ENCODE assay signal across 8 cellular contexts in genomic region chr21:15063081-15063820, GRCh38. TPM values are rescaled to one million over a fixed set of nuclear protein-coding genes. Genes with fewer than 3 reads are reported as not detected.
DNase-seq lines count a peak whose midpoint lies in the region; ATAC-seq and TF ChIP-seq lines count a peak whose summit lies in the region.

No MANE protein-coding gene starts in this region.

- H3K27me3 ChIP-seq in adrenal gland, result no peaks in the 10 kb centered on the region

- no peak for TF ChIP-seq CTCF in adrenal gland (IDR thresholded peaks at IDR 0.05)

- peak overlapping the region in 4 of 5 donors; percentile 70 to 99 (median 98) for H3K27ac ChIP-seq in adrenal gland

- WGBS in adrenal gland, 4 donors, result 6 to 22% (median 13%) methylated on average over 11 of the region's 11 CpGs

- H3K4me1 ChIP-seq in ES-I3 (ENCODE audit: insufficient read depth, low read length), result peaks cover 27% of the 10 kb centered on the region
- peaks cover 33 to 56% of the 10 kb centered on the region in 2 donors for H3K4me1 ChIP-seq in adrenal gland (replicated peaks in 1 of 2)

- H3K9me3 ChIP-seq in ES-I3 (ENCODE audit: control insufficient read depth, insufficient read depth, low read length), result no peaks in the 10 kb centered on the region
- H3K9me3 ChIP-seq in adrenal gland (replicated peaks in 1 of 3), result no peaks in the 10 kb centered on the region

- ATAC-seq in HG02885 (IDR thresholded peaks at IDR 0.05; ENCODE audit: poor library complexity, unreplicated experiment), result no peak

- no peak for TF ChIP-seq POLR2A in adrenal gland (IDR thresholded peaks at IDR 0.05)

- H3K36me3 ChIP-seq in ES-I3 (ENCODE audit: insufficient read depth, low read length), result no peaks in the 10 kb centered on the region
- no peaks in the 10 kb centered on the region for H3K36me3 ChIP-seq in adrenal gland (replicated peaks in 1 of 2)

- peak overlapping the region; percentile 80 for H3K9ac ChIP-seq in ES-I3 (ENCODE audit: low read depth, low read length)

- intact Hi-C loops in adrenal gland (cut with DNase I), result loop anchor here (5.0 to 10.0 kb wide), 3 partner anchors 61 to 198 kb away; no protein-coding TSS in a partner anchor

- H3K4me3 ChIP-seq in adrenal gland, result peak overlapping the region in 3 of 4 donors; percentile 4 to 96 (median 90)

- DNase-seq in NCI-H748 treated with DMSO at 0.1 percent for 48 hours (lab: John Stamatoyannopoulos, UW) (peak; percentile 56), adrenal gland (peak in 1 of 7 donors; percentile 15), kidney glomerular epithelial cell (lab: John Stamatoyannopoulos, UW) (peak; percentile 63), mesenteric fat pad (ENCODE audit: low spot score) (no peak), NCI-H1436 (lab: John Stamatoyannopoulos, UW) (no peak)
- DNase-seq in stimulated activated CD8-positive, alpha-beta memory T cell treated with anti-CD3 and anti-CD28 coated beads, Interleukin-4, amount 100 ng/mL, for 48 hours, result peak; percentile 39

RNA-seq across cellular contexts. Expression of gene NRIP1, which starts 1.5 kb away (rescaled TPM):
- 10 to 100 TPM; 27.4 to 75.8 (median 50.0) TPM for total RNA-seq in adrenal gland
- polyA plus RNA-seq in adrenal gland, result 10 to 100 TPM in 1 of 3 donors, 1 to 10 TPM in 2; 8.0 to 31.4 (median 8.6) TPM
- total RNA-seq in mesenteric fat pad, result 57.8 TPM

Comparison
In these comparisons a context has a peak if more than half of its experiments do, and no peak if none do; other contexts are left out.
1. DNase-seq: peak in NCI-H748 treated with DMSO at 0.1 percent for 48 hours (single experiment), kidney glomerular epithelial cell (single experiment) and stimulated activated CD8-positive, alpha-beta memory T cell treated with anti-CD3 and anti-CD28 coated beads, Interleukin-4, amount 100 ng/mL, for 48 hours (single experiment); none in mesenteric fat pad (single experiment) and NCI-H1436 (single experiment).